7 cellular contexts compared by ENCODE assay signal in the genomic region with DNA sequence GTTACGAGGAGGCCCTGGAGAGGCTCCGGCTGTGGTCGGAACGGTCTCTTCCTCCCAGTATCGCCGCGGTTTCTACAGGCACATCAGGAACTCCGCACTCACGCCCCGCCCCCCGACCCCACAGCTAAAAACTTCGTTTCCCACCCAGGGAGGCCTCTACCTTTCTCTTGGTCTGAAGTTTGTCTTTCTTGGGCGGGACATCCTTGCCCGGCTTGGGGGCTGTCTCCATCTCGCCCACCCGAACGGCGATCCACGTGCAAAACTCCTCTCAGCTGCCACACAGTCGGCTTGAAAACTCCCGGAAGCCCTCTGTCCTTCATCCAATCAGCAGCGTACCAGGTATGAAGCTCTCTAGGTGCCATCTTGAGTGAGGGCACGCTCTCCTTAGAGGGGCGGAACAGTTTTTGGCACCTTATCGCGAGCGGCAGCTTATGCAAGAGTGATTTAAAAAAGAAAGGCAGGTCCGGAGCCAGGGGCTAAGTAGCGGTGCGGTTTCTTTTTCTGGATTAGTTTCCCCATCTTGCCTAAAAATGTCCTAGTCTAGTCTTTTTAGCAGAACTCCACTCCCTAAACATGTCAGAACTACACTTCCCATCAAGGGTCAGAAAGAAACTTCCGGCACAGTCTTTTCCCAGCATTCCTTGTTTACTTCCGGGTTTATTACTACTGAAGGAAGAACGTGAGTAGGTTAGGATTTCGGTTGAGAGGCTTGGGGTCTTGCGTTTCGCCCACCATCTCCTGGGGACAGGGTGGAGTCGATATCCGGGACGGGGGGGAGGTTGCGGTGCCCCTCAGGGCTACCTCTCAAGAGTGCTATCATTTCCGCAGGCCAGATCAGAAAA. TPM values are rescaled to one million over a fixed set of nuclear protein-coding genes. Genes with fewer than 3 reads are reported as not detected.
A peak's percentile ranks its signal among the peaks of the same experiment; 100 is the strongest.
DNase-seq lines count a peak whose midpoint lies in the region; ATAC-seq and TF ChIP-seq lines count a peak whose summit lies in the region.

A gene (plus strand): TSS at position 660 of the 842 bp plus-strand sequence. CDS start 256 bp downstream, outside the sequence.
A gene with protein sequence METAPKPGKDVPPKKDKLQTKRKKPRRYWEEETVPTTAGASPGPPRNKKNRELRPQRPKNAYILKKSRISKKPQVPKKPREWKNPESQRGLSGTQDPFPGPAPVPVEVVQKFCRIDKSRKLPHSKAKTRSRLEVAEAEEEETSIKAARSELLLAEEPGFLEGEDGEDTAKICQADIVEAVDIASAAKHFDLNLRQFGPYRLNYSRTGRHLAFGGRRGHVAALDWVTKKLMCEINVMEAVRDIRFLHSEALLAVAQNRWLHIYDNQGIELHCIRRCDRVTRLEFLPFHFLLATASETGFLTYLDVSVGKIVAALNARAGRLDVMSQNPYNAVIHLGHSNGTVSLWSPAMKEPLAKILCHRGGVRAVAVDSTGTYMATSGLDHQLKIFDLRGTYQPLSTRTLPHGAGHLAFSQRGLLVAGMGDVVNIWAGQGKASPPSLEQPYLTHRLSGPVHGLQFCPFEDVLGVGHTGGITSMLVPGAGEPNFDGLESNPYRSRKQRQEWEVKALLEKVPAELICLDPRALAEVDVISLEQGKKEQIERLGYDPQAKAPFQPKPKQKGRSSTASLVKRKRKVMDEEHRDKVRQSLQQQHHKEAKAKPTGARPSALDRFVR (minus strand): TSS at position 298 of the 842 bp plus-strand sequence. CDS start 69 bp downstream, at position 229.

- H2AFZ ChIP-seq in hepatocyte: peak within 1 kb of the TSS; percentile 34

- H3K27ac ChIP-seq in hepatocyte: peak within 1 kb of the TSS; percentile 54

- intact Hi-C loops in T-helper 2 cell treated with Interferon-gamma antibody and Interleukin-4, amounts not matched to agents 100 ng/mL and 5 ng/mL, for 36 hours (cut with micrococcal nuclease): loop anchor here (1.0 kb wide), 4 partner anchors 10 to 102 kb away; a partner anchor contains a TSS

- ATAC-seq in GM18511 (IDR thresholded peaks at IDR 0.05; ENCODE audit: unreplicated experiment): peak; percentile 86
- peak; percentile 78 for ATAC-seq in HG02970 (IDR thresholded peaks at IDR 0.05; ENCODE audit: low FRiP score, unreplicated experiment)

- no peaks in the 10 kb centered on the region for H3K9me3 ChIP-seq in hepatocyte (ENCODE audit: low read depth)

- H3K9me2 ChIP-seq in hepatocyte (replicated peaks; ENCODE audit: insufficient read depth): no peaks in the 10 kb centered on the region

- peaks cover 29% of the 10 kb centered on the region for H3K79me2 ChIP-seq in hepatocyte

- H3K36me3 ChIP-seq in hepatocyte (replicated peaks; ENCODE audit: insufficient read depth, low read depth): no peaks in the 10 kb centered on the region

- H4K20me1 ChIP-seq in hepatocyte (ENCODE audit: insufficient read depth, poor library complexity, severe bottlenecking): no peaks in the 10 kb centered on the region

- H3K27me3 ChIP-seq in hepatocyte: no peaks in the 10 kb centered on the region

- TF ChIP-seq CTCF in astrocyte of the cerebellum (IDR thresholded peaks at IDR 0.05; ENCODE audit: low read depth, low read length, missing control alignments): no peak
- no peak for TF ChIP-seq CTCF in hepatocyte (IDR thresholded peaks at IDR 0.05; ENCODE audit: poor library complexity)

- peaks cover 13% of the 10 kb centered on the region for H3K4me1 ChIP-seq in hepatocyte (ENCODE audit: insufficient read depth)

- DNase-seq in NCI-H187 treated with DMSO at 0.1 percent for 48 hours (lab: John Stamatoyannopoulos, UW) (peak; percentile 88), astrocyte of the cerebellum (ENCODE audit: low read depth) (peak; percentile 76), hepatocyte (ENCODE audit: low spot score) (peak; percentile 87), renal cortical epithelial cell (ENCODE audit: low read depth) (peak; percentile 93)

- H3K4me3 ChIP-seq in astrocyte of the cerebellum (ENCODE audit: low read depth, low read length) (peak within 1 kb of the TSS; percentile 72), hepatocyte (peak within 1 kb of the TSS; percentile 26)

- WGBS in hepatocyte (ENCODE audit: low lambda C conversion rate, missing lambda C conversion rate): 1% methylated on average over 40 of the region's 41 CpGs

- peak within 1 kb of the TSS; percentile 88 for H3K4me2 ChIP-seq in hepatocyte

- in situ Hi-C loops in astrocyte of the cerebellum (cut with HindIII; ENCODE audit: low sequenced_read_pairs): no loop called here

RNA-seq across cellular contexts. Expression of the first gene that starts in this region (rescaled TPM):
- 90.4 and 90.7 TPM in 2 replicates for total RNA-seq in T-helper 2 cell treated with Interferon-gamma antibody and Interleukin-4, amounts not matched to agents 100 ng/mL and 5 ng/mL, for 36 hours
- total RNA-seq in hepatocyte (43.9 and 52.7 TPM in 2 replicates), renal cortical epithelial cell (30.7 and 41.5 TPM in 2 replicates)
- polyA plus RNA-seq in hepatocyte: 19.5 and 27.2 TPM in 2 replicates

RNA-seq across cellular contexts. Expression of the second gene that starts in this region (rescaled TPM):
- total RNA-seq in T-helper 2 cell treated with Interferon-gamma antibody and Interleukin-4, amounts not matched to agents 100 ng/mL and 5 ng/mL, for 36 hours: 70.2 and 77.2 TPM in 2 replicates
- total RNA-seq in hepatocyte: 46.6 and 51.1 TPM in 2 replicates
- polyA plus RNA-seq in hepatocyte: 70.1 and 84.2 TPM in 2 replicates
- total RNA-seq in renal cortical epithelial cell: 54.6 and 106 TPM in 2 replicates

Comparison
In these comparisons a context has a peak if more than half of its experiments do, and no peak if none do; other contexts are left out.
1. Peak in every context shown above with its lines: DNase-seq, ATAC-seq, H3K4me3 ChIP-seq and H3K27ac ChIP-seq.